Comparison of ENCODE assay signal across 28 cellular contexts in the genomic region with DNA sequence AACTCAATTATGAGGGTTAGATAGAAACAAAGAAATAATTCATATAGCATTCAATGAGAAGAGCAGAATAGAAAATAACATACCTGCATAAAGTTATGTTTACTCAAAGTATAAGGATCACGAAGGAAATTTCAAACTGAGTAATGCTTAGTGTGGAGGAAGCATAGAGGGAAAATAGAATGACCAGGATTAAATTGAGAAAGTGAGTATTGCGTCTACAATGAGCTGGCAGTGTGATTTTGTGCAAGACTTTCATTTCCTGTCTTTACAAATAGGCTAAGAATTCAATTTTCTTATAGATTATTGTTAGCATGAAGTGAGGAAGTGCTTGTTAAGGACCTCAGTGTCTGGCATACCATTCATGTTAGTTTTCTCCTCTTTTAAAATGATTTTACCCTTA. TPM values are rescaled to one million over a fixed set of nuclear protein-coding genes. Genes with fewer than 3 reads are reported as not detected.
A peak's percentile ranks its signal among the peaks of the same experiment; 100 is the strongest.
DNase-seq lines count a peak whose midpoint lies in the region; ATAC-seq, FAIRE-seq and TF ChIP-seq lines count a peak whose summit lies in the region.
"Had no signal": no experiment of that assay in that cellular context is flagged by ENCODE, and none has a peak within 500 bp of the region (broad histone marks: within the 10 kb centered on the region; RNA-seq: fewer than 3 reads in every experiment).

No MANE protein-coding gene starts in this region.

- no peak for TF ChIP-seq POLR2A in ovary (IDR thresholded peaks at IDR 0.05)

- peak; percentile 84 for DNase-seq in SIG-M5 treated with dmso at 0.1 percent for 504 hours (lab: John Stamatoyannopoulos, UW; ENCODE audit: unreplicated experiment)
- DNase-seq in SIG-M5 (lab: John Stamatoyannopoulos, UW), result no peak
- peak; percentile 8 for DNase-seq in NCI-H226
- DNase-seq in adipocyte (ENCODE audit: low read depth), result no peak
- peak; percentile 7 for DNase-seq in mesenchymal stem cell
- no peak for DNase-seq in RCC 7860 (ENCODE audit: low spot score)
- DNase-seq in ovary, result no peak
- DNase-seq: activated CD4-positive, alpha-beta T cell treated with anti-CD3 and anti-CD28 coated beads for 1 hour; activated CD8-positive, alpha-beta memory T cell treated with anti-CD3 and anti-CD28 coated beads for 24 hours; activated naive CD4-positive, alpha-beta T cell treated with anti-CD3 and anti-CD28 coated beads, Interleukin-2, amount 50 U/mL, for 16 hours; activated T-cell treated with anti-CD3 and anti-CD28 coated beads, Interleukin-2, amount 50 U/mL, for 48 hours; glutamatergic neuron; HCEC 1CT; NCI-H2029; NCI-H774; PC-3; psoas muscle; SHP77 treated with DMSO at 0.1 percent for 48 hours; substantia nigra; upper lobe of right lung had no signal

- no peak for FAIRE-seq in RCC 7860 (lab: Jason Lieb, UNC)
- FAIRE-seq: GM12892, HepG2 had no signal

- no peaks in the 10 kb centered on the region for H3K9me3 ChIP-seq in adipocyte (ENCODE audit: control insufficient read depth, low read length)
- H3K9me3 ChIP-seq in mesenchymal stem cell (ENCODE audit: control insufficient read depth, low read length), result no peaks in the 10 kb centered on the region
- H3K9me3 ChIP-seq in ovary, result no peaks in the 10 kb centered on the region
- H3K9me3 ChIP-seq: psoas muscle, upper lobe of right lung had no signal

- H2BK5ac ChIP-seq in mesenchymal stem cell (ENCODE audit: low read depth, low read length, poor library complexity, severe bottlenecking), result no peak overlapping the region

- H3K9ac ChIP-seq in adipocyte (ENCODE audit: low read length), result no peak overlapping the region
- H3K9ac ChIP-seq in mesenchymal stem cell (ENCODE audit: low read length), result peak overlapping the region; percentile 75

- no peak overlapping the region for H3K23ac ChIP-seq in mesenchymal stem cell (ENCODE audit: low read length in 2 of 2)

- ATAC-seq in GM21723 (IDR thresholded peaks at IDR 0.05; ENCODE audit: unreplicated experiment), result no peak
- ATAC-seq: HepG2, PC-3, psoas muscle had no signal

- H2BK15ac ChIP-seq in mesenchymal stem cell (ENCODE audit: low read depth, poor library complexity, severe bottlenecking), result no peak overlapping the region

- no peak overlapping the region for H4K8ac ChIP-seq in mesenchymal stem cell (ENCODE audit: low read length)

- H3K36me3 ChIP-seq in adipocyte (ENCODE audit: control insufficient read depth, insufficient read depth, low read length, severe bottlenecking) (peaks cover 7% of the 10 kb centered on the region), mesenchymal stem cell (ENCODE audit: control insufficient read depth in 1 of 2, insufficient read depth in 2 of 2, low read depth in 1 of 2, low read length in 2 of 2) (no peaks in the 10 kb centered on the region), ovary (no peaks in the 10 kb centered on the region)

- H3K14ac ChIP-seq in mesenchymal stem cell (ENCODE audit: low read length in 2 of 2), result no peak overlapping the region

- H3K4me3 ChIP-seq in adipocyte (ENCODE audit: low read length) (peak overlapping the region; percentile 55), mesenchymal stem cell (ENCODE audit: insufficient read depth in 1 of 2, low read depth in 1 of 2, low read length in 2 of 2) (peak overlapping the region in 1 of 2 experiments; percentile 31), ovary (no peak overlapping the region)
- H3K4me3 ChIP-seq: cardiac muscle cell, lung, psoas muscle, skin epidermis, upper lobe of right lung had no signal

- H3K27me3 ChIP-seq in adipocyte (replicated peaks; ENCODE audit: control insufficient read depth, insufficient read depth, low read length), result no peaks in the 10 kb centered on the region
- H3K27me3 ChIP-seq in mesenchymal stem cell (ENCODE audit: control insufficient read depth in 1 of 2, insufficient read depth in 1 of 2, low read length in 2 of 2), result no peaks in the 10 kb centered on the region
- H3K27me3 ChIP-seq in ovary, result no peaks in the 10 kb centered on the region
- H3K27me3 ChIP-seq: cardiac muscle cell, upper lobe of right lung had no signal

- H3K4me2 ChIP-seq in mesenchymal stem cell (ENCODE audit: low read length, poor library complexity, severe bottlenecking), result no peak overlapping the region

- H2BK120ac ChIP-seq in mesenchymal stem cell (ENCODE audit: low read depth, low read length), result no peak overlapping the region

- H2AFZ ChIP-seq in mesenchymal stem cell (ENCODE audit: low read depth, low read length), result no peak overlapping the region

- 58% methylated on average over 2 of the region's 2 CpGs for WGBS in mesenchymal stem cell
- WGBS in ovary, 3 donors, result 85 to 94% (median 86%) methylated on average over 2 of the region's 2 CpGs

- no peak for TF ChIP-seq EP300 in ovary (IDR thresholded peaks at IDR 0.05)

- H3K4ac ChIP-seq in mesenchymal stem cell (ENCODE audit: low read depth in 1 of 2, low read length in 2 of 2), result no peak overlapping the region

- intact Hi-C loops in ovary (cut with DNase I), result no loop called here

- H4K91ac ChIP-seq in mesenchymal stem cell (ENCODE audit: low read length), result no peak overlapping the region

- TF ChIP-seq CTCF in ovary (IDR thresholded peaks at IDR 0.05), result no peak

- H3K4me1 ChIP-seq in adipocyte (ENCODE audit: control insufficient read depth, insufficient read depth, low read length) (peaks cover 14% of the 10 kb centered on the region), mesenchymal stem cell (ENCODE audit: control insufficient read depth, insufficient read depth, low read depth, low read length) (no peaks in the 10 kb centered on the region), ovary (ENCODE audit: insufficient read depth) (no peaks in the 10 kb centered on the region)

- H3K27ac ChIP-seq in mesenchymal stem cell (ENCODE audit: low read length, poor library complexity, severe bottlenecking), result no peak overlapping the region
- H3K27ac ChIP-seq in ovary, result no peak overlapping the region
- H3K27ac ChIP-seq: 22Rv1, cardiac muscle cell, psoas muscle, skin epidermis, upper lobe of right lung had no signal

- no peak overlapping the region for H2AK5ac ChIP-seq in mesenchymal stem cell (ENCODE audit: low read length, severe bottlenecking)

- no peak overlapping the region for H3K18ac ChIP-seq in mesenchymal stem cell (ENCODE audit: low read depth in 1 of 2, low read length in 2 of 2)

- H3K79me1 ChIP-seq in mesenchymal stem cell (replicated peaks; ENCODE audit: low read length, poor library complexity, severe bottlenecking), result no peaks in the 10 kb centered on the region

- no peak overlapping the region for H2BK12ac ChIP-seq in mesenchymal stem cell (ENCODE audit: low read length in 2 of 2)

RNA-seq across cellular contexts. Expression of a gene that starts 12.0 kb away (rescaled TPM):
- polyA plus RNA-seq in mesenchymal stem cell (2013, experiment 1 of 2), result 0.57 TPM
- polyA plus RNA-seq in mesenchymal stem cell (2013, experiment 2 of 2), result 0.89 TPM
- total RNA-seq in ovary, result 10 to 100 TPM in 5 of 7 donors, 1 to 10 TPM in 2; 7.6 to 75.3 (median 25.9) TPM
- polyA plus RNA-seq in ovary, result 10 to 100 TPM; 12.2 to 28.3 TPM
- total RNA-seq: LHCN-M2 had no signal

Comparison
In these comparisons a context has a peak if more than half of its experiments do, and no peak if none do; other contexts are left out.
1. DNase-seq: peak in SIG-M5 treated with dmso at 0.1 percent for 504 hours (single experiment), NCI-H226 (single experiment) and mesenchymal stem cell (single experiment); none in SIG-M5 (single experiment), adipocyte (single experiment), RCC 7860 (single experiment) and ovary (0 of 5).